In genomic region chr19:38737297-38737865, GRCh38 we compare ENCODE assay signal across 1 cellular context.
TF ChIP-seq lines count a peak whose summit lies in the region.

No MANE protein-coding gene starts in this region.

TF ChIP-seq in H1, 55 proteins besides CTCF, POLR2A, EP300 and RAD21:
- TF ChIP-seq TBP (IDR thresholded peaks at IDR 0.05; ENCODE audit: low read depth, low read length), result no peak
- no peak for TF ChIP-seq KDM4A (IDR thresholded peaks at IDR 0.05; ENCODE audit: low read depth, low read length, severe bottlenecking)
- no peak for TF ChIP-seq HDAC6 (IDR thresholded peaks at IDR 0.05; ENCODE audit: low read depth, low read length)
- no peak for TF ChIP-seq CHD2 (IDR thresholded peaks at IDR 0.05; ENCODE audit: low read length)
- TF ChIP-seq TAF1 (IDR thresholded peaks at IDR 0.05; ENCODE audit: low read depth, low read length), result no peak
- no peak for TF ChIP-seq JUND (IDR thresholded peaks at IDR 0.05; ENCODE audit: low read length)
- no peak for TF ChIP-seq ASH2L (IDR thresholded peaks at IDR 0.05; ENCODE audit: low read length)
- no peak for TF ChIP-seq BCL11A (IDR thresholded peaks at IDR 0.05; ENCODE audit: low read depth in 2 of 2, low read length in 2 of 2)
- TF ChIP-seq CBX5 (IDR thresholded peaks at IDR 0.05; ENCODE audit: low read depth, low read length), result no peak
- TF ChIP-seq USF2 (IDR thresholded peaks at IDR 0.05; ENCODE audit: low read length), result no peak
